In genomic region chr10:63466168-63466935, GRCh38 we compare ENCODE assay signal across 8 cellular contexts. TPM values are rescaled to one million over a fixed set of nuclear protein-coding genes. Genes with fewer than 3 reads are reported as not detected.
DNase-seq lines count a peak whose midpoint lies in the region; ATAC-seq and TF ChIP-seq lines count a peak whose summit lies in the region.

No MANE protein-coding gene starts in this region.

- no peaks in the 10 kb centered on the region for H3K9me3 Mint-ChIP-seq in activated T-helper 1 cell treated with anti-CD3 and anti-CD28 coated beads, Interleukin-12 subunit alpha, Interleukin-12 subunit beta, Interleukin-2, Interleukin-4 antibody, amounts not matched to agents 30 ng/mL and 10 ng/mL and 1 ng/mL, durations not matched to agents 14 hours and 24 hours and 36 hours
- peaks cover 11% of the 10 kb centered on the region for H3K9me3 Mint-ChIP-seq in nephron progenitor cell

- intact Hi-C loops in activated T-helper 1 cell treated with anti-CD3 and anti-CD28 coated beads, Interleukin-12 subunit alpha, Interleukin-12 subunit beta, Interleukin-2, Interleukin-4 antibody, amounts not matched to agents 30 ng/mL and 10 ng/mL and 1 ng/mL, durations not matched to agents 14 hours and 24 hours and 36 hours (cut with micrococcal nuclease), result loop anchor here (5.0 to 10.0 kb wide), 4 partner anchors 112 to 294 kb away; no protein-coding TSS in a partner anchor

- no peaks in the 10 kb centered on the region for H3K36me3 ChIP-seq in tibial nerve

- H3K27ac Mint-ChIP-seq in activated T-helper 1 cell treated with anti-CD3 and anti-CD28 coated beads, Interleukin-12 subunit alpha, Interleukin-12 subunit beta, Interleukin-2, Interleukin-4 antibody, amounts not matched to agents 30 ng/mL and 10 ng/mL and 1 ng/mL, durations not matched to agents 14 hours and 24 hours and 36 hours, result peak overlapping the region; percentile 68
- peak overlapping the region; percentile 99 for H3K27ac Mint-ChIP-seq in nephron progenitor cell

- peak in 1 of 2 donors; percentile 41 for TF ChIP-seq POLR2A in tibial nerve (IDR thresholded peaks at IDR 0.05)

- H3K9me3 ChIP-seq in tibial nerve, result peaks cover 0 to 5% (median 0%) of the 10 kb centered on the region in 4 donors

- ATAC-seq in GM18870 (IDR thresholded peaks at IDR 0.05; ENCODE audit: unreplicated experiment) (peak; percentile 16), HG03097 (IDR thresholded peaks at IDR 0.05; ENCODE audit: low FRiP score, unreplicated experiment) (peak; percentile 6), foreskin keratinocyte (peak; percentile 44)

- peak in 1 of 2 donors; percentile 2 for TF ChIP-seq EP300 in tibial nerve (IDR thresholded peaks at IDR 0.05)

- 5 to 6% methylated on average over 21 of the region's 21 CpGs for WGBS in tibial nerve, 2 donors

- no peaks in the 10 kb centered on the region for H3K27me3 ChIP-seq in foreskin keratinocyte
- no peaks in the 10 kb centered on the region for H3K27me3 ChIP-seq in tibial nerve

- peaks cover 26% of the 10 kb centered on the region for H3K27me3 Mint-ChIP-seq in activated T-helper 1 cell treated with anti-CD3 and anti-CD28 coated beads, Interleukin-12 subunit alpha, Interleukin-12 subunit beta, Interleukin-2, Interleukin-4 antibody, amounts not matched to agents 30 ng/mL and 10 ng/mL and 1 ng/mL, durations not matched to agents 14 hours and 24 hours and 36 hours (ENCODE audit: insufficient read depth)
- H3K27me3 Mint-ChIP-seq in nephron progenitor cell (ENCODE audit: low read depth, poor library complexity), result no peaks in the 10 kb centered on the region

- peak; percentile 60 for DNase-seq in AG20443 (ENCODE audit: low spot score)
- DNase-seq in NCI-H526 treated with DMSO at 0.1 percent for 48 hours (lab: John Stamatoyannopoulos, UW), result peak; percentile 34
- no peak for DNase-seq in activated T-helper 1 cell treated with anti-CD3 and anti-CD28 coated beads, Interleukin-12 subunit alpha, Interleukin-12 subunit beta, Interleukin-2, Interleukin-4 antibody, amounts not matched to agents 30 ng/mL and 10 ng/mL and 1 ng/mL, durations not matched to agents 14 hours and 24 hours and 36 hours (ENCODE audit: low spot score)
- peak; percentile 43 to 73 for DNase-seq in foreskin keratinocyte
- DNase-seq in nephron progenitor cell, result no peak
- peak; percentile 26 to 56 for DNase-seq in tibial nerve (ENCODE audit: low spot score in 2 of 2)

- H3K4me1 ChIP-seq in foreskin keratinocyte (peaks cover 4% of the 10 kb centered on the region), tibial nerve (peaks cover 0 to 48% (median 3%) of the 10 kb centered on the region in 4 donors)

- H3K4me3 Mint-ChIP-seq in activated T-helper 1 cell treated with anti-CD3 and anti-CD28 coated beads, Interleukin-12 subunit alpha, Interleukin-12 subunit beta, Interleukin-2, Interleukin-4 antibody, amounts not matched to agents 30 ng/mL and 10 ng/mL and 1 ng/mL, durations not matched to agents 14 hours and 24 hours and 36 hours, result peak overlapping the region; percentile 90
- peak overlapping the region; percentile 97 for H3K4me3 Mint-ChIP-seq in nephron progenitor cell

- H3K27ac ChIP-seq in foreskin keratinocyte, result peak overlapping the region; percentile 37
- peak overlapping the region; percentile 88 to 93 (median 92) for H3K27ac ChIP-seq in tibial nerve

- peaks cover 21% of the 10 kb centered on the region for H3K4me1 Mint-ChIP-seq in activated T-helper 1 cell treated with anti-CD3 and anti-CD28 coated beads, Interleukin-12 subunit alpha, Interleukin-12 subunit beta, Interleukin-2, Interleukin-4 antibody, amounts not matched to agents 30 ng/mL and 10 ng/mL and 1 ng/mL, durations not matched to agents 14 hours and 24 hours and 36 hours (ENCODE audit: low read depth)
- H3K4me1 Mint-ChIP-seq in nephron progenitor cell, result peaks cover 38% of the 10 kb centered on the region

- peak overlapping the region; percentile 65 to 90 (median 78) for H3K4me3 ChIP-seq in tibial nerve

- TF ChIP-seq CTCF in foreskin keratinocyte (conservative IDR thresholded peaks at IDR 0.05), result no peak
- TF ChIP-seq CTCF in nephron progenitor cell (IDR thresholded peaks at IDR 0.05), result no peak
- no peak for TF ChIP-seq CTCF in tibial nerve (IDR thresholded peaks at IDR 0.05)

- H3K36me3 Mint-ChIP-seq in activated T-helper 1 cell treated with anti-CD3 and anti-CD28 coated beads, Interleukin-12 subunit alpha, Interleukin-12 subunit beta, Interleukin-2, Interleukin-4 antibody, amounts not matched to agents 30 ng/mL and 10 ng/mL and 1 ng/mL, durations not matched to agents 14 hours and 24 hours and 36 hours (ENCODE audit: low read depth), result peaks cover 4% of the 10 kb centered on the region
- H3K36me3 Mint-ChIP-seq in nephron progenitor cell (ENCODE audit: low read depth), result peaks cover 20% of the 10 kb centered on the region

RNA-seq across cellular contexts. Expression of gene JMJD1C, which starts 0.6 kb away (rescaled TPM):
- 47.3 and 48.0 TPM in 2 replicates for total RNA-seq in activated T-helper 1 cell treated with anti-CD3 and anti-CD28 coated beads, Interleukin-12 subunit alpha, Interleukin-12 subunit beta, Interleukin-2, Interleukin-4 antibody, amounts not matched to agents 30 ng/mL and 10 ng/mL and 1 ng/mL, durations not matched to agents 14 hours and 24 hours and 36 hours
- 42.0 and 51.6 TPM in 2 replicates for total RNA-seq in foreskin keratinocyte
- 11.4 and 12.0 TPM in 2 replicates for polyA plus RNA-seq in foreskin keratinocyte
- 100 to 1,000 TPM; 100 to 156 (median 131) TPM for total RNA-seq in tibial nerve

RNA-seq across cellular contexts. Expression of gene REEP3, which starts 54.8 kb away (rescaled TPM):
- total RNA-seq in activated T-helper 1 cell treated with anti-CD3 and anti-CD28 coated beads, Interleukin-12 subunit alpha, Interleukin-12 subunit beta, Interleukin-2, Interleukin-4 antibody, amounts not matched to agents 30 ng/mL and 10 ng/mL and 1 ng/mL, durations not matched to agents 14 hours and 24 hours and 36 hours, result 28.2 and 30.0 TPM in 2 replicates
- total RNA-seq in foreskin keratinocyte (64.8 and 66.2 TPM in 2 replicates), tibial nerve (10 to 100 TPM; 45.9 to 67.4 (median 63.3) TPM)
- polyA plus RNA-seq in foreskin keratinocyte, result 20.7 and 22.9 TPM in 2 replicates

Comparison
In these comparisons a context has a peak if more than half of its experiments do, and no peak if none do; other contexts are left out.
1. DNase-seq: peak in AG20443 (single experiment), NCI-H526 treated with DMSO at 0.1 percent for 48 hours (single experiment), foreskin keratinocyte (2 of 2) and tibial nerve (2 of 2); none in activated T-helper 1 cell treated with anti-CD3 and anti-CD28 coated beads, Interleukin-12 subunit alpha, Interleukin-12 subunit beta, Interleukin-2, Interleukin-4 antibody, amounts not matched to agents 30 ng/mL and 10 ng/mL and 1 ng/mL, durations not matched to agents 14 hours and 24 hours and 36 hours (single experiment) and nephron progenitor cell (single experiment).
2. Peak in every context shown above with its lines, with median percentiles within 50 percentile points of each other: ATAC-seq.